28 cellular contexts compared by ENCODE assay signal in genomic region chr11:114463999-114464398, GRCh38.
"Had no signal": no experiment of that assay in that cellular context is flagged by ENCODE, and none has a peak within 500 bp of the region (broad histone marks: within the 10 kb centered on the region; RNA-seq: fewer than 3 reads in every experiment).

No MANE protein-coding gene starts in this region.

- H3K27me3 Mint-ChIP-seq: dendritic cell treated with granulocyte-macrophage colony-stimulating factor and Interleukin-4, amounts not matched to agents 40 ng/mL and 50 ng/mL, for 4 days; effector memory CD8-positive, alpha-beta T cell had no signal

- H3K27me3 ChIP-seq: colonic mucosa, dorsolateral prefrontal cortex, esophagus muscularis mucosa, esophagus squamous epithelium, foreskin keratinocyte, gastrocnemius medialis, gastroesophageal sphincter, heart left ventricle, heart right ventricle had no signal

- H3K4me3 Mint-ChIP-seq: dendritic cell treated with granulocyte-macrophage colony-stimulating factor and Interleukin-4, amounts not matched to agents 40 ng/mL and 50 ng/mL, for 4 days; effector memory CD8-positive, alpha-beta T cell; endodermal cell had no signal

- H3K4me3 ChIP-seq: colonic mucosa, coronary artery, dorsolateral prefrontal cortex, esophagus muscularis mucosa, esophagus squamous epithelium, gastrocnemius medialis, gastroesophageal sphincter, heart left ventricle, heart right ventricle had no signal

- H3K36me3 ChIP-seq: colonic mucosa, esophagus muscularis mucosa, esophagus squamous epithelium, gastrocnemius medialis had no signal

- H3K9me3 Mint-ChIP-seq: endodermal cell had no signal

- H3K9me3 ChIP-seq: colonic mucosa, esophagus squamous epithelium, gastrocnemius medialis had no signal

- FAIRE-seq: colon, endometrium, endothelial cell of umbilical vein had no signal

- H3K27ac ChIP-seq: colonic mucosa, coronary artery, dorsolateral prefrontal cortex, epithelial cell of prostate, esophagus muscularis mucosa, esophagus squamous epithelium, foreskin keratinocyte, gastrocnemius medialis, gastroesophageal sphincter, heart left ventricle, heart right ventricle had no signal

- H3K27ac Mint-ChIP-seq: dendritic cell treated with granulocyte-macrophage colony-stimulating factor and Interleukin-4, amounts not matched to agents 40 ng/mL and 50 ng/mL, for 4 days; effector memory CD8-positive, alpha-beta T cell; endodermal cell had no signal

- H3K4me1 Mint-ChIP-seq: endodermal cell had no signal

- DNase-seq: colonic mucosa; cortex of kidney; dermis blood vessel endothelial cell; dorsolateral prefrontal cortex; effector CD4-positive, alpha-beta T cell; effector CD8-positive, alpha-beta T cell; effector memory CD4-positive, alpha-beta T cell; effector memory CD8-positive, alpha-beta T cell; endodermal cell; erythroblast; esophagus squamous epithelium; foreskin fibroblast; foreskin keratinocyte; foreskin melanocyte; gastrocnemius medialis; glutamatergic neuron; head of caudate nucleus; heart left ventricle; heart right ventricle had no signal

- ATAC-seq: effector memory CD8-positive, alpha-beta T cell; esophagus mucosa; foreskin keratinocyte; gastrocnemius medialis; gastroesophageal sphincter; heart left ventricle; heart right ventricle had no signal

- H3K4me1 ChIP-seq: colonic mucosa, esophagus muscularis mucosa, esophagus squamous epithelium, gastroesophageal sphincter had no signal
